3 cellular contexts compared by ENCODE assay signal in the genomic region with DNA sequence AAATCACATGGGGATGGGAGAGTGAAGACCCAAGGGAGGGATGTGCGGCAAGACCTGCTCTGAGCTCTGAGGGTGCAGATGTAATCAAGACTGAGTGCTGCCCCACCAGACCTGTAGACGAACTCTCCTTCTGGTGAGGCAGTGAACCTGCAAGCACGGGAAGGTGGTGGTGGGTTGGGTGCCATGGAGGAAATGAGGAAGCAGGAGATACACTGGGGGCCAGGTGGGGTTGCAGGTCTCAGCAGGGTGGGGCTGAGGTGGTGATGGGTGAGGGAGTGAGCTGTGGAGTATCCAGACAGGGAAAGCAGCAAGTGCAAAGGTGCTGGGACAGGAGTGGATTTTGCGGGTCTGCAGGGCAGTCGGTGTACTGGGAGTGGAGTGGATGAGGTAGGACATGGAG.
"Had no signal": no experiment of that assay in that cellular context is flagged by ENCODE, and none has a peak within 500 bp of the region (broad histone marks: within the 10 kb centered on the region; RNA-seq: fewer than 3 reads in every experiment).

No MANE protein-coding gene starts in this region.

- DNase-seq: H9, HCEC 1CT had no signal

- H3K4me3 ChIP-seq: GM23338 had no signal

- H3K4me2 ChIP-seq: GM23338 had no signal

- H2AFZ ChIP-seq: GM23338 had no signal
